Comparison of ENCODE assay signal across 21 cellular contexts in genomic region chr1:79847715-79848114, GRCh38.
DNase-seq lines count a peak whose midpoint lies in the region; ATAC-seq and TF ChIP-seq lines count a peak whose summit lies in the region.
"Had no signal": no experiment of that assay in that cellular context is flagged by ENCODE, and none has a peak within 500 bp of the region (broad histone marks: within the 10 kb centered on the region; RNA-seq: fewer than 3 reads in every experiment).

No MANE protein-coding gene starts in this region.

- no peak overlapping the region for H4K8ac ChIP-seq in mesendoderm (ENCODE audit: low read depth, low read length)

- TF ChIP-seq CTCF in SU-DHL-6 (IDR thresholded peaks at IDR 0.05; ENCODE audit: insufficient read depth, low read length, poor library complexity, severe bottlenecking): no peak
- TF ChIP-seq CTCF in SK-N-SH (IDR thresholded peaks at IDR 0.05): no peak

- H3K79me1 ChIP-seq in mesendoderm (ENCODE audit: low read length): no peaks in the 10 kb centered on the region

- H4K20me1 ChIP-seq in SU-DHL-6 (ENCODE audit: low read depth, low read length) (no peaks in the 10 kb centered on the region), SK-N-SH (ENCODE audit: insufficient read depth) (no peaks in the 10 kb centered on the region)

- H3F3A ChIP-seq in SU-DHL-6 (ENCODE audit: insufficient read depth) (no peaks in the 10 kb centered on the region), SK-N-SH (replicated peaks; ENCODE audit: insufficient read depth) (no peaks in the 10 kb centered on the region)

- no peak overlapping the region for H2BK5ac ChIP-seq in mesendoderm (ENCODE audit: low read length)

- H2AFZ ChIP-seq in SU-DHL-6 (ENCODE audit: low read depth, low read length, severe bottlenecking) (peak overlapping the region; percentile 7), SK-N-SH (ENCODE audit: low read depth) (no peak overlapping the region)
- H2AFZ ChIP-seq: parathyroid adenoma had no signal

- no peak for TF ChIP-seq RAD21 in SK-N-SH (IDR thresholded peaks at IDR 0.05; ENCODE audit: low read length)

- H3K79me2 ChIP-seq in SU-DHL-6 (ENCODE audit: insufficient read depth, low read length) (no peaks in the 10 kb centered on the region), mesendoderm (ENCODE audit: control insufficient read depth, insufficient read depth, low read length) (no peaks in the 10 kb centered on the region), SK-N-SH (ENCODE audit: insufficient read depth) (no peaks in the 10 kb centered on the region)
- H3K79me2 ChIP-seq: parathyroid adenoma had no signal

- H3K4me1 ChIP-seq in mesendoderm (ENCODE audit: control insufficient read depth, low read depth, low read length) (no peaks in the 10 kb centered on the region), SK-N-SH (ENCODE audit: control insufficient read depth in 1 of 2, insufficient read depth in 2 of 2, low read depth in 1 of 2, low read length in 1 of 2) (no peaks in the 10 kb centered on the region)
- H3K4me1 ChIP-seq: body of pancreas, gastrocnemius medialis, lower lobe of right lung, parathyroid adenoma had no signal

- H3K9me2 ChIP-seq in SU-DHL-6 (replicated peaks; ENCODE audit: insufficient read depth, low read length) (no peaks in the 10 kb centered on the region), SK-N-SH (no peaks in the 10 kb centered on the region)

- H3K23ac ChIP-seq in mesendoderm (ENCODE audit: low read length): no peak overlapping the region

- no peak overlapping the region for H3K18ac ChIP-seq in mesendoderm (ENCODE audit: low read length)

- no peak overlapping the region for H2BK120ac ChIP-seq in mesendoderm (ENCODE audit: low read depth, low read length)

- peak; percentile 7 for DNase-seq in mesendoderm
- no peak for DNase-seq in SK-N-SH
- no peak for DNase-seq in MV-4-11 (lab: John Stamatoyannopoulos, UW)
- DNase-seq in kidney tubule cell (ENCODE audit: low spot score): no peak
- no peak for DNase-seq in erythroblast (lab: John Stamatoyannopoulos, UW)
- DNase-seq: activated CD8-positive, alpha-beta memory T cell treated with anti-CD3 and anti-CD28 coated beads for 24 hours; activated naive CD8-positive, alpha-beta T cell treated with anti-CD3 and anti-CD28 coated beads for 36 hours; activated T-cell treated with anti-CD3 and anti-CD28 coated beads, Interleukin-2, amount 50 U/mL, for 72 hours; body of pancreas; gastrocnemius medialis; lower lobe of right lung; NCI-H1694; NCI-H510A treated with DMSO at 0.1 percent for 48 hours; stimulated activated CD4-positive, alpha-beta T cell treated with anti-CD3 and anti-CD28 coated beads, Interleukin-4, amount 100 ng/mL, for 4 hours; substantia nigra had no signal

- H3K9me3 ChIP-seq in SU-DHL-6 (ENCODE audit: insufficient read depth, low read length): no peaks in the 10 kb centered on the region
- H3K9me3 ChIP-seq in SK-N-SH: no peaks in the 10 kb centered on the region
- H3K9me3 ChIP-seq: body of pancreas, gastrocnemius medialis, lower lobe of right lung had no signal

- H3K27ac ChIP-seq in SU-DHL-6 (ENCODE audit: low read depth, low read length) (no peak overlapping the region), mesendoderm (ENCODE audit: low read depth, low read length) (no peak overlapping the region), SK-N-SH (ENCODE audit: low read depth in 2 of 2, low read length in 1 of 2) (no peak overlapping the region)
- H3K27ac ChIP-seq: body of pancreas, coronary artery, gastrocnemius medialis, lower lobe of right lung, parathyroid adenoma, skin epidermis had no signal

- H3K27me3 ChIP-seq in SU-DHL-6 (ENCODE audit: low read length) (no peaks in the 10 kb centered on the region), mesendoderm (ENCODE audit: insufficient read depth, low read length, poor library complexity) (no peaks in the 10 kb centered on the region), SK-N-SH (ENCODE audit: insufficient read depth) (no peaks in the 10 kb centered on the region)
- H3K27me3 ChIP-seq: body of pancreas, gastrocnemius medialis had no signal

- no peak for TF ChIP-seq EP300 in SK-N-SH (IDR thresholded peaks at IDR 0.05; ENCODE audit: borderline replicate concordance in 1 of 2, low read depth in 1 of 2, low read length in 1 of 2)

- H3K36me3 ChIP-seq in SU-DHL-6 (ENCODE audit: low read length) (no peaks in the 10 kb centered on the region), mesendoderm (ENCODE audit: control insufficient read depth, insufficient read depth, low read length) (no peaks in the 10 kb centered on the region), SK-N-SH (replicated peaks in 1 of 2; ENCODE audit: control insufficient read depth in 1 of 2, insufficient read depth in 2 of 2, low read length in 1 of 2) (no peaks in the 10 kb centered on the region)
- H3K36me3 ChIP-seq: gastrocnemius medialis, lower lobe of right lung had no signal

- no peak overlapping the region for H4K5ac ChIP-seq in mesendoderm (ENCODE audit: low read length)

- no peak overlapping the region for H3K9ac ChIP-seq in SU-DHL-6 (ENCODE audit: low read length)
- no peak overlapping the region for H3K9ac ChIP-seq in mesendoderm (ENCODE audit: low read length)
- no peak overlapping the region for H3K9ac ChIP-seq in SK-N-SH
- H3K9ac ChIP-seq: parathyroid adenoma had no signal

- H2AK5ac ChIP-seq in mesendoderm (ENCODE audit: low read length): no peak overlapping the region

- ATAC-seq in GM18511 (IDR thresholded peaks at IDR 0.05; ENCODE audit: unreplicated experiment) (peak; percentile 41), HG03432 (IDR thresholded peaks at IDR 0.05; ENCODE audit: unreplicated experiment) (peak; percentile 75)
- ATAC-seq: activated T-cell treated with anti-CD3 and anti-CD28 coated beads, Interleukin-2, amount 50 U/mL, for 72 hours; body of pancreas; gastrocnemius medialis; lower lobe of right lung had no signal

- H3K56ac ChIP-seq in mesendoderm (ENCODE audit: low read length): no peak overlapping the region

- H3K4me3 ChIP-seq in SU-DHL-6 (ENCODE audit: insufficient read depth, low read length, poor library complexity, severe bottlenecking): no peak overlapping the region
- H3K4me3 ChIP-seq in mesendoderm (ENCODE audit: low read length): no peak overlapping the region
- no peak overlapping the region for H3K4me3 ChIP-seq in SK-N-SH (ENCODE audit: low read depth in 2 of 2, low read length in 1 of 2)
- H3K4me3 ChIP-seq: body of pancreas, coronary artery, gastrocnemius medialis, lower lobe of right lung, skin epidermis had no signal

- WGBS in mesendoderm (ENCODE audit: extremely low coverage, insufficient coverage, low lambda C conversion rate): no CpG with 5 or more reads among the region's 5 CpGs
- 77% methylated on average over 5 of the region's 5 CpGs for WGBS in SK-N-SH (ENCODE audit: low lambda C conversion rate)

- POLR2A ChIA-PET in SK-N-SH (lab: Yijun Ruan, JAX): no interaction called here

- H3K4me2 ChIP-seq in SU-DHL-6 (ENCODE audit: low read depth, low read length, poor library complexity, severe bottlenecking): no peak overlapping the region
- H3K4me2 ChIP-seq in mesendoderm (ENCODE audit: low read length): no peak overlapping the region
- no peak overlapping the region for H3K4me2 ChIP-seq in SK-N-SH

- H3K4ac ChIP-seq in mesendoderm (ENCODE audit: low read depth, low read length): no peak overlapping the region

- TF ChIP-seq POLR2A in erythroblast (IDR thresholded peaks at IDR 0.05; ENCODE audit: low read length): no peak

- H2BK15ac ChIP-seq in mesendoderm (replicated peaks; ENCODE audit: low read depth): no peak overlapping the region

- CTCF ChIA-PET in SK-N-SH (lab: Yijun Ruan, JAX): interaction anchor here (0.6 kb wide), 1 partner anchor 1173 kb away, joined by 3 read pairs; no protein-coding TSS in a partner anchor

TF ChIP-seq in SK-N-SH, 30 proteins besides CTCF, POLR2A, EP300 and RAD21 (continues in another document):
- TF ChIP-seq PBX3 (IDR thresholded peaks at IDR 0.05): no peak
- TF ChIP-seq SMC3 (IDR thresholded peaks at IDR 0.05; ENCODE audit: low read depth, low read length): no peak
- TF ChIP-seq ELF1 (IDR thresholded peaks at IDR 0.05): no peak
- no peak for TF ChIP-seq TEAD4 (IDR thresholded peaks at IDR 0.05; ENCODE audit: borderline replicate concordance, insufficient read depth)
- no peak for TF ChIP-seq EZH2phosphoT487 (IDR thresholded peaks at IDR 0.05; ENCODE audit: borderline replicate concordance, low read depth)
- no peak for TF ChIP-seq FOXJ3 (CRISPR knock-in tag; IDR thresholded peaks at IDR 0.05)
- no peak for TF ChIP-seq SIN3A (IDR thresholded peaks at IDR 0.05; ENCODE audit: borderline replicate concordance, low read depth, low read length)
- no peak for TF ChIP-seq POLR2AphosphoS5 (IDR thresholded peaks at IDR 0.05; ENCODE audit: low read depth, low read length)
- no peak for TF ChIP-seq JUND (IDR thresholded peaks at IDR 0.05)
- no peak for TF ChIP-seq GATA2 (CRISPR knock-in tag; IDR thresholded peaks at IDR 0.05)
- TF ChIP-seq USF2 (IDR thresholded peaks at IDR 0.05; ENCODE audit: borderline replicate concordance, low read depth, low read length): no peak
